ENCODE assay signal across 26 cellular contexts in genomic region chr17:41824086-41824485, GRCh38. TPM values are rescaled to one million over a fixed set of nuclear protein-coding genes. Genes with fewer than 3 reads are reported as not detected.
DNase-seq lines count a peak whose midpoint lies in the region; ATAC-seq, FAIRE-seq and TF ChIP-seq lines count a peak whose summit lies in the region.
"Had no signal": no experiment of that assay in that cellular context is flagged by ENCODE, and none has a peak within 500 bp of the region (broad histone marks: within the 10 kb centered on the region; RNA-seq: fewer than 3 reads in every experiment).

No MANE protein-coding gene starts in this region.

- H3K9me3 ChIP-seq in kidney (ENCODE audit: control insufficient read depth in 1 of 2, low read length in 2 of 2), result no peaks in the 10 kb centered on the region
- H3K9me3 ChIP-seq: esophagus muscularis mucosa, sigmoid colon, SK-N-SH, thoracic aorta, vagina had no signal

- no peak for ATAC-seq in GM18858 (IDR thresholded peaks at IDR 0.05; ENCODE audit: unreplicated experiment)
- ATAC-seq: activated T-cell treated with anti-CD3 and anti-CD28 coated beads, Interleukin-2, amount 50 U/mL, for 72 hours; stimulated activated naive CD8-positive, alpha-beta T cell treated with anti-CD3 and anti-CD28 coated beads, Interleukin-15, Interleukin-2, amounts not matched to agents 100 U/mL and 50 U/mL, for 24 hours had no signal

- no peaks in the 10 kb centered on the region for H3K4me1 ChIP-seq in kidney (ENCODE audit: control insufficient read depth in 1 of 2, insufficient read depth in 1 of 2, low read depth in 1 of 2, low read length in 2 of 2)
- H3K4me1 ChIP-seq: vagina had no signal

- peaks cover 2 to 16% of the 10 kb centered on the region in 2 donors for H3K36me3 ChIP-seq in kidney (ENCODE audit: control insufficient read depth in 1 of 2, insufficient read depth in 2 of 2, low read length in 2 of 2)

- H3K9ac ChIP-seq in kidney (ENCODE audit: low read length in 2 of 2), result no peak overlapping the region
- H3K9ac ChIP-seq: SK-N-SH had no signal

- FAIRE-seq in kidney (lab: Jason Lieb, UNC), result no peak

- CTCF ChIA-PET in RWPE1 (lab: Yijun Ruan, JAX), result interaction anchor here (0.6 to 0.7 kb wide), 3 partner anchors 12 to 914 kb away, joined by 3 read pairs; no protein-coding TSS in a partner anchor

- intact Hi-C loops in kidney (cut with DNase I), result no loop called here

- POLR2A ChIA-PET in RWPE1 (lab: Yijun Ruan, JAX; ENCODE audit: low non-redundant PET), result interaction anchor here (0.6 kb wide), 1 partner anchor 14 kb away, joined by 3 read pairs; no protein-coding TSS in a partner anchor

- no peak for TF ChIP-seq CTCF in AG10803 (conservative IDR thresholded peaks at IDR 0.05; ENCODE audit: low read length)
- no peak for TF ChIP-seq CTCF in RWPE1 (conservative IDR thresholded peaks at IDR 0.05; ENCODE audit: low read depth)
- TF ChIP-seq CTCF in kidney (IDR thresholded peaks at IDR 0.05; ENCODE audit: borderline replicate concordance, extremely low read depth, insufficient read depth), result no peak

- no peak overlapping the region for H3K4me3 ChIP-seq in AG10803 (ENCODE audit: low read length)
- H3K4me3 ChIP-seq in kidney (ENCODE audit: low read length in 2 of 2), result no peak overlapping the region
- H3K4me3 ChIP-seq: esophagus muscularis mucosa, lung, sigmoid colon, thoracic aorta, vagina had no signal

- peak overlapping the region; percentile 51 for H3K27ac ChIP-seq in RWPE1
- no peak overlapping the region for H3K27ac ChIP-seq in kidney (ENCODE audit: low read depth in 2 of 2, low read length in 2 of 2)
- H3K27ac ChIP-seq: esophagus muscularis mucosa, sigmoid colon, thoracic aorta, vagina had no signal

- DNase-seq in AG10803 (ENCODE audit: low read depth) (peak; percentile 71), RWPE1 (ENCODE audit: low spot score) (no peak), kidney (peak; percentile 51), EL (no peak), AG08396 (ENCODE audit: low spot score) (no peak)
- DNase-seq: activated CD4-positive, alpha-beta T cell treated with anti-CD3 and anti-CD28 coated beads for 48 hours; activated naive CD4-positive, alpha-beta T cell treated with anti-CD3 and anti-CD28 coated beads, Interleukin-2, amount 10 ng/mL, durations not matched to agents 7 days and 5 days; activated T-cell treated with anti-CD3 and anti-CD28 coated beads, Interleukin-2, amount 50 U/mL, for 72 hours; anterior cingulate cortex; endodermal cell; IMR-90; kidney glomerular epithelial cell; NCI-H1092; NCI-H1930; NCI-H226; NCI-H748 treated with DMSO at 0.1 percent for 48 hours; sigmoid colon; SK-N-SH; stimulated activated naive CD8-positive, alpha-beta T cell treated with anti-CD3 and anti-CD28 coated beads, Interleukin-15, Interleukin-2, amounts not matched to agents 100 U/mL and 50 U/mL, for 24 hours; T-helper 2 cell had no signal

RNA-seq across cellular contexts. Expression of gene FKBP10, which starts 11.3 kb away (rescaled TPM):
- 38.3 TPM for total RNA-seq in kidney
- 19.6 TPM for polyA plus RNA-seq in kidney (ENCODE audit: insufficient read depth, low read depth, low replicate concordance)

RNA-seq across cellular contexts. Expression of gene NT5C3B, which starts 11.9 kb away (rescaled TPM):
- total RNA-seq in kidney, result 44.0 TPM
- polyA plus RNA-seq in kidney (ENCODE audit: insufficient read depth, low read depth, low replicate concordance), result 88.0 TPM

RNA-seq across cellular contexts. Expression of gene P3H4, which starts 12.3 kb away (rescaled TPM):
- 13.6 TPM for total RNA-seq in kidney
- 13.7 TPM for polyA plus RNA-seq in kidney (ENCODE audit: insufficient read depth, low read depth, low replicate concordance)

RNA-seq across cellular contexts. Expression of gene KLHL10, which starts 13.5 kb away (rescaled TPM):
- 0.28 TPM for total RNA-seq in kidney
- not detected for polyA plus RNA-seq in kidney (ENCODE audit: insufficient read depth, low read depth, low replicate concordance)
- total RNA-seq: cardiac septum, thoracic aorta, vagina had no signal
- polyA plus RNA-seq: IMR-90 had no signal

RNA-seq across cellular contexts. Expression of gene JUP, which starts 37.6 kb away (rescaled TPM):
- total RNA-seq in kidney, result 223 TPM
- polyA plus RNA-seq in kidney (ENCODE audit: insufficient read depth, low read depth, low replicate concordance), result 148 TPM

Comparison
In these comparisons a context has a peak if more than half of its experiments do, and no peak if none do; other contexts are left out.
1. DNase-seq: peak in AG10803 (single experiment) and kidney (single experiment); none in RWPE1 (single experiment), EL (single experiment) and AG08396 (single experiment).